13 cellular contexts compared by ENCODE assay signal in the genomic region with DNA sequence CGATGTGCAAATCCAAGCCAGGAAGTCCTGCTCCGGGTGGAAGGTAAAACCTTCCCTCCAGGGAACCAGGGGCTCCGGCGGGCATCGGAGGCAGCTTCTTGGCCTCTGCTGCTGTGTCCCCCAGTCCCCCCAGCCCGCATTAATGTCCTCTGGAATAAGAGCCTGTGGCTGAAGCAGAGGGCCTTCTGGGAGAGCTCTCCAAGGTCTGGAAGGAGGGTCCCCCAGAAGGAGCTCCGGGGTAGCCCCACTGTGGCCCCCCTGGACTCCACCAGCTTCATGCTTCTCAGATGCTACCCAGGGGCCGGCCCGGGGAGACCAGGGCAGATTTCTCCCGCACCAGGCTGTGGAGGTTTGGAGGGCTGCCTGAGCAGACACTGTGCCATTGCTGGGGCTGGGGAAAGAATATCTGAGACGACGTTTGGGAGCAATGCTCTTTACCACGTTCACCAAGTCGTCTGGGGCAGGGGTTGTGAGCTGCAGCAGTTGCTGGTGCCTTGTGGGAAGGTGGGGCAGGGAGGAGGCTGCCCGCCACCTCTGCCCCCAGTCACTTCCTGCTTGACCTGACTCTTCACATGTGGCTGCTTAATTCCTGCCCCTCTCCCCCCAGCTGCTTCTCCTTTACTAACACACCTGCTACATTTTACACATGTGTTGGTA. TPM values are rescaled to one million over a fixed set of nuclear protein-coding genes. Genes with fewer than 3 reads are reported as not detected.
A peak's percentile ranks its signal among the peaks of the same experiment; 100 is the strongest.
DNase-seq lines count a peak whose midpoint lies in the region.
"Had no signal": no experiment of that assay in that cellular context is flagged by ENCODE, and none has a peak within 500 bp of the region (broad histone marks: within the 10 kb centered on the region; RNA-seq: fewer than 3 reads in every experiment).

No MANE protein-coding gene starts in this region.

- no peaks in the 10 kb centered on the region for H3K27me3 Mint-ChIP-seq in IgD-negative memory B cell

- peaks cover 17 to 38% (median 31%) of the 10 kb centered on the region in 3 donors for H3K4me1 Mint-ChIP-seq in IgD-negative memory B cell

- H3K36me3 Mint-ChIP-seq in IgD-negative memory B cell, result peaks cover 5% of the 10 kb centered on the region

- H3K9me3 Mint-ChIP-seq in IgD-negative memory B cell, result no peaks in the 10 kb centered on the region
- H3K9me3 Mint-ChIP-seq: activated T-helper 2 cell treated with anti-CD3 and anti-CD28 coated beads, Interferon-gamma antibody, Interleukin-2, Interleukin-4, amounts not matched to agents 10 μg/mL and 5 μg/mL and 100 μg/mL, durations not matched to agents 14 hours and 24 hours and 36 hours had no signal

- peak overlapping the region; percentile 33 to 98 (median 71) for H3K27ac Mint-ChIP-seq in IgD-negative memory B cell
- H3K27ac Mint-ChIP-seq: activated T-helper 2 cell treated with anti-CD3 and anti-CD28 coated beads, Interferon-gamma antibody, Interleukin-2, Interleukin-4, amounts not matched to agents 10 μg/mL and 5 μg/mL and 100 μg/mL, durations not matched to agents 14 hours and 24 hours and 36 hours had no signal

- peak overlapping the region; percentile 23 to 85 (median 78) for H3K4me3 Mint-ChIP-seq in IgD-negative memory B cell

- DNase-seq in NK-92 treated with Interleukin-12 subunit alpha and Interleukin-12 subunit beta, amount 100 ng/mL, for 24 hours (lab: John Stamatoyannopoulos, UW), result peak; percentile 36
- DNase-seq in NK-92 (lab: John Stamatoyannopoulos, UW; ENCODE audit: unreplicated experiment) (no peak), NCI-H446 (lab: John Stamatoyannopoulos, UW) (no peak), T-helper 9 cell (no peak), midbrain (lab: John Stamatoyannopoulos, UW) (no peak)
- DNase-seq in activated T-cell treated with anti-CD3 and anti-CD28 coated beads, Interleukin-2, amount 50 U/mL, for 48 hours, result peak; percentile 31 to 43
- DNase-seq in stimulated activated CD8-positive, alpha-beta memory T cell treated with anti-CD3 and anti-CD28 coated beads, Interleukin-4, amount 100 ng/mL, for 48 hours, result peak; percentile 35
- DNase-seq: central memory CD4-positive, alpha-beta T cell; DMS153; NCI-H1694 treated with DMSO at 0.1 percent for 48 hours; stimulated activated CD4-positive, alpha-beta T cell treated with anti-CD3 and anti-CD28 coated beads, Interleukin-4, amount 100 ng/mL, for 1 hour had no signal

RNA-seq across cellular contexts. Expression of a gene that starts 8.3 kb away (rescaled TPM):
- polyA plus RNA-seq in IgD-negative memory B cell, result 1.5 TPM

RNA-seq across cellular contexts. Expression of a gene that starts 13.4 kb away (rescaled TPM):
- polyA plus RNA-seq in IgD-negative memory B cell, result 2.1 TPM

RNA-seq across cellular contexts. Expression of a gene that starts 33.9 kb away (rescaled TPM):
- 41.3 TPM for polyA plus RNA-seq in IgD-negative memory B cell

RNA-seq across cellular contexts. Expression of a gene that starts 46.5 kb away (rescaled TPM):
- polyA plus RNA-seq in IgD-negative memory B cell, result 71.7 TPM

Comparison
In these comparisons a context has a peak if more than half of its experiments do, and no peak if none do; other contexts are left out.
1. DNase-seq: peak in NK-92 treated with Interleukin-12 subunit alpha and Interleukin-12 subunit beta, amount 100 ng/mL, for 24 hours (single experiment), activated T-cell treated with anti-CD3 and anti-CD28 coated beads, Interleukin-2, amount 50 U/mL, for 48 hours (2 of 2) and stimulated activated CD8-positive, alpha-beta memory T cell treated with anti-CD3 and anti-CD28 coated beads, Interleukin-4, amount 100 ng/mL, for 48 hours (single experiment); none in NK-92 (single experiment), NCI-H446 (0 of 2), T-helper 9 cell (single experiment) and midbrain (single experiment).